Comparison of ENCODE assay signal across 1 cellular context in the genomic region with DNA sequence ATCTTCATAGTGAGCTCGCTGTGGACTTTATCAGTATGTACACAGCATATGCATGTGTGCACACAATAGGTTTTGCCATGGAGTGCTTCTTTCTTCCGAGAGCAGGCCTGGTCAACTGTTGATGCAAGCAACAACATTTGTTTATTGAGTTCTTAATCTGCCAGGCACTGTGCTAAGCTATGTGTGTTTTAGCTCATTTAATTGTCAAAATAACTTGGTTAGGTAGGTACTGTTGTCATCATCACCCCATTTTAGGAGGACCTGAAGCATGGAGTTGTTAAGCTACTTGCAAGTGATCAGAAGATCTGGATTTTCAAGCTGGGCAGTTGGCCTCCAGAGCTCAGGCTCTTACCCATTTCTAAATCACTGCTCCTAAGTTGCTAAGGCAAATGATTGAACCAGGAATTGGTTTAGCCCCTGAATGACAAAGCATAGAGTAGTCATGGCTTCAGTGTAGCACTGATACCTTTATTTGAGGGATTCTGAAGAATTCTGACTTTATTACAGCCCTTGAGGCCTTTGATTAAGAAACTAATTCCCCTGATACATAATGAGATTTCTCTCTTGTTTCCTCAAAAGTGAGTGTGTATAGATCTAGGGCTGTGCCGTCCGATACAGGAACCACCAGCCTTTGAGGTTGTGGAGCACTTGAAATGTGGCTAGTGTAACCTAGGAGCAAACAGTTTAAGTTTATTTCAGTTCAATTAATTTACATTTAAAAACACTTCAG.
TF ChIP-seq lines count a peak whose summit lies in the region.

No MANE protein-coding gene starts in this region.

TF ChIP-seq in HepG2, 621 proteins besides CTCF, POLR2A, EP300 and RAD21 (continued from another document):
- TF ChIP-seq RFXAP (CRISPR knock-in tag; IDR thresholded peaks at IDR 0.05; ENCODE audit: borderline replicate concordance): no peak
- no peak for TF ChIP-seq ZNF101 (CRISPR knock-in tag; IDR thresholded peaks at IDR 0.05; ENCODE audit: borderline replicate concordance, low read depth)
- no peak for TF ChIP-seq MED8 (CRISPR knock-in tag; IDR thresholded peaks at IDR 0.05; ENCODE audit: insufficient replicate concordance)
- no peak for TF ChIP-seq ZNF614 (CRISPR knock-in tag; IDR thresholded peaks at IDR 0.05; ENCODE audit: borderline replicate concordance)
- peak; percentile 52; the same call in 1 of the 2 replicates for TF ChIP-seq ZNF7 (CRISPR knock-in tag; IDR thresholded peaks at IDR 0.05)
- TF ChIP-seq, protein P1, sequence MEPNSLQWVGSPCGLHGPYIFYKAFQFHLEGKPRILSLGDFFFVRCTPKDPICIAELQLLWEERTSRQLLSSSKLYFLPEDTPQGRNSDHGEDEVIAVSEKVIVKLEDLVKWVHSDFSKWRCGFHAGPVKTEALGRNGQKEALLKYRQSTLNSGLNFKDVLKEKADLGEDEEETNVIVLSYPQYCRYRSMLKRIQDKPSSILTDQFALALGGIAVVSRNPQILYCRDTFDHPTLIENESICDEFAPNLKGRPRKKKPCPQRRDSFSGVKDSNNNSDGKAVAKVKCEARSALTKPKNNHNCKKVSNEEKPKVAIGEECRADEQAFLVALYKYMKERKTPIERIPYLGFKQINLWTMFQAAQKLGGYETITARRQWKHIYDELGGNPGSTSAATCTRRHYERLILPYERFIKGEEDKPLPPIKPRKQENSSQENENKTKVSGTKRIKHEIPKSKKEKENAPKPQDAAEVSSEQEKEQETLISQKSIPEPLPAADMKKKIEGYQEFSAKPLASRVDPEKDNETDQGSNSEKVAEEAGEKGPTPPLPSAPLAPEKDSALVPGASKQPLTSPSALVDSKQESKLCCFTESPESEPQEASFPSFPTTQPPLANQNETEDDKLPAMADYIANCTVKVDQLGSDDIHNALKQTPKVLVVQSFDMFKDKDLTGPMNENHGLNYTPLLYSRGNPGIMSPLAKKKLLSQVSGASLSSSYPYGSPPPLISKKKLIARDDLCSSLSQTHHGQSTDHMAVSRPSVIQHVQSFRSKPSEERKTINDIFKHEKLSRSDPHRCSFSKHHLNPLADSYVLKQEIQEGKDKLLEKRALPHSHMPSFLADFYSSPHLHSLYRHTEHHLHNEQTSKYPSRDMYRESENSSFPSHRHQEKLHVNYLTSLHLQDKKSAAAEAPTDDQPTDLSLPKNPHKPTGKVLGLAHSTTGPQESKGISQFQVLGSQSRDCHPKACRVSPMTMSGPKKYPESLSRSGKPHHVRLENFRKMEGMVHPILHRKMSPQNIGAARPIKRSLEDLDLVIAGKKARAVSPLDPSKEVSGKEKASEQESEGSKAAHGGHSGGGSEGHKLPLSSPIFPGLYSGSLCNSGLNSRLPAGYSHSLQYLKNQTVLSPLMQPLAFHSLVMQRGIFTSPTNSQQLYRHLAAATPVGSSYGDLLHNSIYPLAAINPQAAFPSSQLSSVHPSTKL (CRISPR knock-in tag; IDR thresholded peaks at IDR 0.05): no peak
- no peak for TF ChIP-seq ZNF446 (CRISPR knock-in tag; IDR thresholded peaks at IDR 0.05)
- no peak for TF ChIP-seq ZNF180 (CRISPR knock-in tag; IDR thresholded peaks at IDR 0.05; ENCODE audit: borderline replicate concordance, low read depth)
- no peak for TF ChIP-seq MTF2 (CRISPR knock-in tag; IDR thresholded peaks at IDR 0.05; ENCODE audit: borderline replicate concordance)
- TF ChIP-seq HOXA9 (CRISPR knock-in tag; IDR thresholded peaks at IDR 0.05; ENCODE audit: borderline replicate concordance): no peak
- TF ChIP-seq FOXK2 (IDR thresholded peaks at IDR 0.05): no peak
